Comparison of ENCODE assay signal across 17 cellular contexts in the genomic region with DNA sequence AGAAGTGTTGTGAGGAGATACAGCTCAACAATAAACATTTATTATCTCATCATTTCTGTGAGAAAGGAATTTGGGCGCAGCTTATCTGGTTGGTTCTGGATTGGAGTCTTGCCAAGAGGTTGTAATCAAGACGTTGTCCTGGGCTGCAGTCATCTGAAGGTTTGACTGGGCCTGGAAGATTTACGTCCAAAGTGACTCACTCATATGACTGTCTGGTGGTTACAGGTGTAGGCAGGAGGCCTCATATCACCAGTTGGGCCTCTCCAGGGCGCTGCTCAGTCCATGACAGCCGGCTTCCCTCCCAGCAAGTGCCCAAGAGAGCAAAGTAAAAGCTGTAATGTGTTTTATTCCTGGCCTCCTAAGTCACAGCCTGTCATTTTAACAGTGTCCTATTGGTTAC.
"Had no signal": no experiment of that assay in that cellular context is flagged by ENCODE, and none has a peak within 500 bp of the region (broad histone marks: within the 10 kb centered on the region; RNA-seq: fewer than 3 reads in every experiment).

No MANE protein-coding gene starts in this region.

- DNase-seq: activated CD4-positive, alpha-beta T cell treated with anti-CD3 and anti-CD28 coated beads, Interleukin-2, amount 10 ng/mL, durations not matched to agents 7 days and 5 days; activated naive CD4-positive, alpha-beta T cell; activated naive CD8-positive, alpha-beta T cell treated with anti-CD3 and anti-CD28 coated beads, Interleukin-2, amount 10 ng/mL, durations not matched to agents 7 days and 5 days; anterior cingulate cortex; brain microvascular endothelial cell; dermis blood vessel endothelial cell; effector memory CD8-positive, alpha-beta T cell; kidney; left ventricle myocardium inferior; natural killer cell; nucleus accumbens; posterior cingulate gyrus; retina; uterus had no signal

- H3K27ac Mint-ChIP-seq: activated CD4-positive, alpha-beta T cell treated with anti-CD3 and anti-CD28 coated beads, Interleukin-2, amount 10 ng/mL, durations not matched to agents 7 days and 5 days; activated naive CD8-positive, alpha-beta T cell treated with anti-CD3 and anti-CD28 coated beads, Interleukin-2, amount 10 ng/mL, durations not matched to agents 7 days and 5 days; activated T-helper 1 cell treated with anti-CD3 and anti-CD28 coated beads, Interleukin-12 subunit alpha, Interleukin-12 subunit beta, Interleukin-2, Interleukin-4 antibody, amounts not matched to agents 30 ng/mL and 10 ng/mL and 1 ng/mL, durations not matched to agents 14 hours and 24 hours and 36 hours; effector memory CD8-positive, alpha-beta T cell; memory B cell; natural killer cell; stimulated activated memory B cell treated with anti-CD40 and anti-IgM and Interleukin-4, amounts not matched to agents 10 μg/mL and 1 μg/mL and 100 μg/mL, for 72 hours had no signal

- ATAC-seq: effector memory CD8-positive, alpha-beta T cell; natural killer cell; stimulated activated memory B cell treated with anti-CD40 and anti-IgM and Interleukin-4, amounts not matched to agents 10 μg/mL and 1 μg/mL and 100 μg/mL, for 72 hours had no signal

- H3K4me3 Mint-ChIP-seq: activated CD4-positive, alpha-beta T cell treated with anti-CD3 and anti-CD28 coated beads, Interleukin-2, amount 10 ng/mL, durations not matched to agents 7 days and 5 days; activated naive CD8-positive, alpha-beta T cell treated with anti-CD3 and anti-CD28 coated beads, Interleukin-2, amount 10 ng/mL, durations not matched to agents 7 days and 5 days; activated T-helper 1 cell treated with anti-CD3 and anti-CD28 coated beads, Interleukin-12 subunit alpha, Interleukin-12 subunit beta, Interleukin-2, Interleukin-4 antibody, amounts not matched to agents 30 ng/mL and 10 ng/mL and 1 ng/mL, durations not matched to agents 14 hours and 24 hours and 36 hours; effector memory CD8-positive, alpha-beta T cell; memory B cell; natural killer cell; stimulated activated memory B cell treated with anti-CD40 and anti-IgM and Interleukin-4, amounts not matched to agents 10 μg/mL and 1 μg/mL and 100 μg/mL, for 72 hours had no signal

- H3K27ac ChIP-seq: brain microvascular endothelial cell, uterus had no signal

- H3K9me3 Mint-ChIP-seq: activated CD4-positive, alpha-beta T cell treated with anti-CD3 and anti-CD28 coated beads, Interleukin-2, amount 10 ng/mL, durations not matched to agents 7 days and 5 days; activated naive CD8-positive, alpha-beta T cell treated with anti-CD3 and anti-CD28 coated beads, Interleukin-2, amount 10 ng/mL, durations not matched to agents 7 days and 5 days; activated T-helper 1 cell treated with anti-CD3 and anti-CD28 coated beads, Interleukin-12 subunit alpha, Interleukin-12 subunit beta, Interleukin-2, Interleukin-4 antibody, amounts not matched to agents 30 ng/mL and 10 ng/mL and 1 ng/mL, durations not matched to agents 14 hours and 24 hours and 36 hours; effector memory CD8-positive, alpha-beta T cell; memory B cell; natural killer cell; stimulated activated memory B cell treated with anti-CD40 and anti-IgM and Interleukin-4, amounts not matched to agents 10 μg/mL and 1 μg/mL and 100 μg/mL, for 72 hours had no signal

- H3K36me3 ChIP-seq: brain microvascular endothelial cell, left ventricle myocardium inferior, uterus had no signal

- H3K27me3 ChIP-seq: brain microvascular endothelial cell, uterus had no signal

- H3K4me1 Mint-ChIP-seq: activated CD4-positive, alpha-beta T cell treated with anti-CD3 and anti-CD28 coated beads, Interleukin-2, amount 10 ng/mL, durations not matched to agents 7 days and 5 days; activated naive CD8-positive, alpha-beta T cell treated with anti-CD3 and anti-CD28 coated beads, Interleukin-2, amount 10 ng/mL, durations not matched to agents 7 days and 5 days; memory B cell; natural killer cell; stimulated activated memory B cell treated with anti-CD40 and anti-IgM and Interleukin-4, amounts not matched to agents 10 μg/mL and 1 μg/mL and 100 μg/mL, for 72 hours had no signal

- H3K4me1 ChIP-seq: uterus had no signal

- H3K4me3 ChIP-seq: left ventricle myocardium inferior, uterus had no signal

- H3K9me3 ChIP-seq: left ventricle myocardium inferior, uterus had no signal

- H3K36me3 Mint-ChIP-seq: activated naive CD8-positive, alpha-beta T cell treated with anti-CD3 and anti-CD28 coated beads, Interleukin-2, amount 10 ng/mL, durations not matched to agents 7 days and 5 days; memory B cell; natural killer cell; stimulated activated memory B cell treated with anti-CD40 and anti-IgM and Interleukin-4, amounts not matched to agents 10 μg/mL and 1 μg/mL and 100 μg/mL, for 72 hours had no signal
